Comparison of ENCODE assay signal across 8 cellular contexts in the genomic region with DNA sequence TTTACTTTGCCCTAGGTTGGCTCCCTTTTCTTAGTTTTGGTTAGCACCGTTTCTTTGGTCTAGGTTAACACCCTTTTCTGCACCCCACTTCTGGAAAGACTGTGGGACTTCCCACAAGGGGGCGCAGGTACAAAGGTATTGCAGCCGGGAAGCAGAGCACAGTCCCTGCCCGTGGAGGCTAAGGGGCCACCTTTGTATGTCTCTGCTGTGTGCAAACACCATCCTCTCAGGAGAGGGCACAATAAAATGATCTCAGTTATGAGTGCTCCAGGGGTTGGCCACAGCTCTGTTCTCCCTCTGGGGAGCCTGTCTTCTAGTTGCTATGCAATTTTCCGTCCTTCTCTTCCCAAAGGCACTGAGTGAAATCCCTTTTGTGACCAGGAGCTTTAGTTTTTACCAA. TPM values are rescaled to one million over a fixed set of nuclear protein-coding genes. Genes with fewer than 3 reads are reported as not detected.
A peak's percentile ranks its signal among the peaks of the same experiment; 100 is the strongest.
DNase-seq lines count a peak whose midpoint lies in the region; ATAC-seq and TF ChIP-seq lines count a peak whose summit lies in the region.

No MANE protein-coding gene starts in this region.

- DNase-seq in heart left ventricle (peak in 1 of 5 donors; percentile 28), Right ventricle myocardium inferior (ENCODE audit: missing footprints) (no peak), NCI-H460 (ENCODE audit: extremely low read depth, low read depth) (peak; percentile 38), activated T-cell treated with anti-CD3 and anti-CD28 coated beads for 1 hour (ENCODE audit: low read depth) (peak; percentile 21), head of caudate nucleus (peak in 34 of 42 donors; percentile 8 to 65 (median 32))
- DNase-seq in stimulated activated CD4-positive, alpha-beta T cell treated with anti-CD3 and anti-CD28 coated beads, Interleukin-2, amount 100 ng/mL, for 4 hours (ENCODE audit: low read depth), result peak; percentile 0

- no peaks in the 10 kb centered on the region for H3K4me1 ChIP-seq in heart left ventricle

- TF ChIP-seq CTCF in heart left ventricle (IDR thresholded peaks at IDR 0.05), result peak in 7 of 12 donors; percentile 6 to 35 (median 26)

- peaks cover 0 to 9% (median 0%) of the 10 kb centered on the region in 12 donors for H3K9me3 ChIP-seq in heart left ventricle

- intact Hi-C loops in heart left ventricle (cut with DNase I) (no loop called here), Right ventricle myocardium inferior (cut with DNase I) (no loop called here), head of caudate nucleus (cut with DNase I) (no loop called here)

- TF ChIP-seq POLR2A in heart left ventricle (IDR thresholded peaks at IDR 0.05), result no peak

- 15 to 24% (median 16%) methylated on average over 5 of the region's 5 CpGs for WGBS in heart left ventricle, 4 donors

- peaks cover 0 to 57% (median 10%) of the 10 kb centered on the region in 9 donors for H3K27me3 ChIP-seq in heart left ventricle

- H3K36me3 ChIP-seq in heart left ventricle, result no peaks in the 10 kb centered on the region

- ATAC-seq in heart left ventricle (peak in 2 of 4 donors; percentile 36 to 52), Right ventricle myocardium inferior (no peak), HG02798 (IDR thresholded peaks at IDR 0.05; ENCODE audit: poor library complexity, unreplicated experiment) (no peak), GM18858 (IDR thresholded peaks at IDR 0.05; ENCODE audit: unreplicated experiment) (no peak)

- H3K4me3 ChIP-seq in heart left ventricle, result no peak overlapping the region

- H3K27ac ChIP-seq in heart left ventricle, result no peak overlapping the region

RNA-seq across cellular contexts. Expression of gene TMC5, which starts 28.4 kb away (rescaled TPM):
- total RNA-seq in heart left ventricle, result 1 to 10 TPM in 1 of 9 donors, not detected in 8; 1.8 TPM
- not detected for polyA plus RNA-seq in heart left ventricle
- total RNA-seq in Right ventricle myocardium inferior, result not detected
- total RNA-seq in NCI-H460 (2014; rRNA removed; shearing (Covaris generic)), result 0.07 and 0.43 TPM in 2 replicates
- polyA plus RNA-seq in NCI-H460 (2014; cell fraction: nucleus; rRNA removed), result 0.08 TPM in 1 of 2 replicates, not detected in the other
